Comparison of ENCODE assay signal across 31 cellular contexts in the genomic region with DNA sequence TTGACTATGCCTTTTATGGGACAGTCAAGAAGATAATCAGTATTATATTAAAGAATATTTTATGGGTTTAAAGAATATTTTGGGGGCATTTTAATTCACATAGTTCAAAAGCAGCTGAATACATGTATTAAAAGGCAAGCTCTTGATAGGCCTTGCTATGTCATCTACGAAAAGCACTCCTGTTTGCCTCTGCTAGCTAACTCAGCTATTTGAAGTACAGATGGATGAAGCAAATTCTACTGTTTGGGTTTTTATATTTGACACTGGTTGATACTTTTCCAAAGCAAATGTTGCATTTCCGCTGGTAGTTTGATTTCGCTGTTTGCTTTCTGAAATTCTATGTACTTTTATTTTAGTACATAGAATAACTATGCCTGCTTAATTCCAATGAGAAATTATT. TPM values are rescaled to one million over a fixed set of nuclear protein-coding genes. Genes with fewer than 3 reads are reported as not detected.
"Had no signal": no experiment of that assay in that cellular context is flagged by ENCODE, and none has a peak within 500 bp of the region (broad histone marks: within the 10 kb centered on the region; RNA-seq: fewer than 3 reads in every experiment).

No MANE protein-coding gene starts in this region.

- H3K36me3 ChIP-seq: left ventricle myocardium inferior, ovary, vagina had no signal

- H3K27ac ChIP-seq: left ventricle myocardium inferior, ovary, psoas muscle, SK-N-MC, vagina had no signal

- ATAC-seq: activated CD8-positive, alpha-beta T cell treated with anti-CD3 and anti-CD28 coated beads for 36 hours; activated naive CD4-positive, alpha-beta T cell treated with anti-CD3 and anti-CD28 coated beads, Interleukin-2, amount 50 U/mL, for 72 hours; stimulated activated naive B cell treated with anti-CD40 and anti-IgM and Interleukin-4, amounts not matched to agents 10 μg/mL and 1 μg/mL and 100 μg/mL, for 72 hours had no signal

- DNase-seq: activated CD4-positive, alpha-beta T cell treated with anti-CD3 and anti-CD28 coated beads, Interleukin-2, amount 10 ng/mL, durations not matched to agents 7 days and 5 days; activated CD4-positive, CD25-positive, alpha-beta regulatory T cell treated with anti-CD3 and anti-CD28 coated beads, Interleukin-2, amount 50 U/mL, for 72 hours; activated CD8-positive, alpha-beta T cell treated with anti-CD3 and anti-CD28 coated beads for 36 hours; activated naive CD4-positive, alpha-beta T cell; activated T-cell treated with anti-CD3 and anti-CD28 coated beads, Interleukin-2, amount 50 U/mL, for 48 hours; effector memory CD4-positive, alpha-beta T cell; hippocampal formation; kidney glomerular epithelial cell; left ventricle myocardium inferior; naive B cell; ovary; psoas muscle; stimulated activated CD4-positive, alpha-beta T cell treated with anti-CD3 and anti-CD28 coated beads, Interleukin-15, amount 100 ng/mL, for 24 hours; stimulated activated CD4-positive, alpha-beta T cell treated with anti-CD3 and anti-CD28 coated beads, Interleukin-2, amount 100 ng/mL, for 24 hours; stimulated activated naive B cell treated with anti-CD40 and anti-IgM and Interleukin-4, amounts not matched to agents 10 μg/mL and 1 μg/mL and 100 μg/mL, for 72 hours; SW 1271; T-helper 9 cell had no signal

- H3K4me3 ChIP-seq: left ventricle myocardium inferior, ovary, psoas muscle, SK-N-MC, vagina had no signal

- H3K4me3 Mint-ChIP-seq: activated CD4-positive, alpha-beta T cell treated with anti-CD3 and anti-CD28 coated beads, Interleukin-2, amount 10 ng/mL, durations not matched to agents 7 days and 5 days; activated CD8-positive, alpha-beta T cell treated with anti-CD3 and anti-CD28 coated beads for 36 hours; central memory CD8-positive, alpha-beta T cell; naive B cell; stimulated activated naive B cell treated with anti-CD40 and anti-IgM and Interleukin-4, amounts not matched to agents 10 μg/mL and 1 μg/mL and 100 μg/mL, for 72 hours; T-helper 1 cell treated with Interleukin-12 subunit alpha and Interleukin-12 subunit beta and Interleukin-4 antibody, amounts not matched to agents 30 μg/mL and 1 μg/mL, for 36 hours; type B pancreatic cell had no signal

- H3K36me3 Mint-ChIP-seq: activated naive CD4-positive, alpha-beta T cell treated with anti-CD3 and anti-CD28 coated beads, Interleukin-2, amount 50 U/mL, for 72 hours; stimulated activated naive B cell treated with anti-CD40 and anti-IgM and Interleukin-4, amounts not matched to agents 10 μg/mL and 1 μg/mL and 100 μg/mL, for 72 hours; type B pancreatic cell had no signal

- H3K27me3 ChIP-seq: ovary, vagina had no signal

- H3K4me1 Mint-ChIP-seq: stimulated activated naive B cell treated with anti-CD40 and anti-IgM and Interleukin-4, amounts not matched to agents 10 μg/mL and 1 μg/mL and 100 μg/mL, for 72 hours had no signal

- H3K4me1 ChIP-seq: left ventricle myocardium inferior had no signal

- H3K27me3 Mint-ChIP-seq: activated CD4-positive, alpha-beta T cell treated with anti-CD3 and anti-CD28 coated beads, Interleukin-2, amount 10 ng/mL, durations not matched to agents 7 days and 5 days had no signal

- FAIRE-seq: bronchial epithelial cell, colon, frontal cortex, TTC549 had no signal

- H3K9me3 Mint-ChIP-seq: activated naive CD4-positive, alpha-beta T cell treated with anti-CD3 and anti-CD28 coated beads, Interleukin-2, amount 50 U/mL, for 72 hours; central memory CD8-positive, alpha-beta T cell; type B pancreatic cell had no signal

- H3K9me3 ChIP-seq: left ventricle myocardium inferior, ovary, psoas muscle, vagina had no signal

- H3K27ac Mint-ChIP-seq: activated CD4-positive, alpha-beta T cell treated with anti-CD3 and anti-CD28 coated beads, Interleukin-2, amount 10 ng/mL, durations not matched to agents 7 days and 5 days; activated CD8-positive, alpha-beta T cell treated with anti-CD3 and anti-CD28 coated beads for 36 hours; activated naive CD4-positive, alpha-beta T cell treated with anti-CD3 and anti-CD28 coated beads, Interleukin-2, amount 50 U/mL, for 72 hours; activated T-helper 2 cell treated with anti-CD3 and anti-CD28 coated beads, Interferon-gamma antibody, Interleukin-2, Interleukin-4, amounts not matched to agents 10 μg/mL and 5 μg/mL and 100 μg/mL, durations not matched to agents 14 hours and 24 hours and 36 hours; naive B cell; stimulated activated naive B cell treated with anti-CD40 and anti-IgM and Interleukin-4, amounts not matched to agents 10 μg/mL and 1 μg/mL and 100 μg/mL, for 72 hours; T-helper 1 cell treated with Interleukin-12 subunit alpha and Interleukin-12 subunit beta and Interleukin-4 antibody, amounts not matched to agents 30 μg/mL and 1 μg/mL, for 36 hours; type B pancreatic cell had no signal

RNA-seq across cellular contexts. Expression of gene SLC22A3, which starts 47.0 kb away (rescaled TPM):
- total RNA-seq: activated CD4-positive, alpha-beta T cell treated with anti-CD3 and anti-CD28 coated beads, Interleukin-2, amount 10 ng/mL, durations not matched to agents 7 days and 5 days; activated CD8-positive, alpha-beta T cell treated with anti-CD3 and anti-CD28 coated beads for 36 hours; activated naive CD4-positive, alpha-beta T cell treated with anti-CD3 and anti-CD28 coated beads, Interleukin-2, amount 50 U/mL, for 72 hours; activated T-helper 2 cell treated with anti-CD3 and anti-CD28 coated beads, Interferon-gamma antibody, Interleukin-2, Interleukin-4, amounts not matched to agents 10 μg/mL and 5 μg/mL and 100 μg/mL, durations not matched to agents 14 hours and 24 hours and 36 hours; dermis microvascular lymphatic vessel endothelial cell; lung microvascular endothelial cell had no signal
- polyA plus RNA-seq: neural cell had no signal
